8 cellular contexts compared by ENCODE assay signal in genomic region chr16:30377812-30378235, GRCh38. TPM values are rescaled to one million over a fixed set of nuclear protein-coding genes. Genes with fewer than 3 reads are reported as not detected.
DNase-seq lines count a peak whose midpoint lies in the region; ATAC-seq and FAIRE-seq lines count a peak whose summit lies in the region.

No MANE protein-coding gene starts in this region.

- peak overlapping the region; percentile 86 for H2BK15ac ChIP-seq in mesenchymal stem cell (ENCODE audit: low read depth, poor library complexity, severe bottlenecking)

- POLR2A ChIA-PET in activated CD8-positive, alpha-beta T cell treated with anti-CD3 and anti-CD28 coated beads, Interleukin-2, amount 10 ng/mL, durations not matched to agents 7 days and 5 days (lab: Charles Lee): interaction anchor here (0.5 to 2.2 kb wide), 8 partner anchors 9 to 195 kb away, joined by 3 to 8 read pairs (median 4); partner anchors contain the start of genes CD2BP2, CORO1A, ZNF48 and ZNF771

- peak overlapping the region; percentile 88 for H4K91ac ChIP-seq in mesenchymal stem cell (ENCODE audit: low read length)

- H3K36me3 ChIP-seq in mesenchymal stem cell (ENCODE audit: control insufficient read depth in 1 of 2, insufficient read depth in 2 of 2, low read depth in 1 of 2, low read length in 2 of 2): peaks cover 7% of the 10 kb centered on the region in 2 experiments

- peaks cover 59% of the 10 kb centered on the region for H3K4me1 Mint-ChIP-seq in activated CD8-positive, alpha-beta T cell treated with anti-CD3 and anti-CD28 coated beads, Interleukin-2, amount 10 ng/mL, durations not matched to agents 7 days and 5 days (ENCODE audit: low read depth)
- peaks cover 42 to 54% of the 10 kb centered on the region in 2 donors for H3K4me1 Mint-ChIP-seq in effector memory CD8-positive, alpha-beta T cell (ENCODE audit: low read depth in 2 of 2)

- peak; percentile 83 for DNase-seq in AG08396 (ENCODE audit: low spot score)
- peak; percentile 60 for DNase-seq in GM19239 (ENCODE audit: insufficient read length, low spot score)
- DNase-seq in NCI-H748 treated with DMSO at 0.1 percent for 48 hours (lab: John Stamatoyannopoulos, UW): peak; percentile 61
- peak; percentile 90 for DNase-seq in activated CD8-positive, alpha-beta T cell treated with anti-CD3 and anti-CD28 coated beads, Interleukin-2, amount 10 ng/mL, durations not matched to agents 7 days and 5 days
- DNase-seq in effector memory CD8-positive, alpha-beta T cell: peak; percentile 83 to 86 (median 83)
- DNase-seq in mesenchymal stem cell: peak; percentile 90
- peak; percentile 81 for DNase-seq in stimulated activated CD8-positive, alpha-beta memory T cell treated with anti-CD3 and anti-CD28 coated beads, Interleukin-12 subunit alpha, Interleukin-12 subunit beta, amount 100 ng/mL, for 1 hour (ENCODE audit: low read depth)

- H3K23ac ChIP-seq in mesenchymal stem cell (ENCODE audit: low read length in 2 of 2): peak overlapping the region in 1 of 2 experiments; percentile 96

- no peaks in the 10 kb centered on the region for H3K27me3 Mint-ChIP-seq in activated CD8-positive, alpha-beta T cell treated with anti-CD3 and anti-CD28 coated beads, Interleukin-2, amount 10 ng/mL, durations not matched to agents 7 days and 5 days (ENCODE audit: low read depth)
- no peaks in the 10 kb centered on the region for H3K27me3 Mint-ChIP-seq in effector memory CD8-positive, alpha-beta T cell

- no peaks in the 10 kb centered on the region for H3K9me3 ChIP-seq in mesenchymal stem cell (ENCODE audit: control insufficient read depth, low read length)

- H3K4ac ChIP-seq in mesenchymal stem cell (ENCODE audit: low read depth in 1 of 2, low read length in 2 of 2): peak overlapping the region; percentile 67 to 93

- H3K14ac ChIP-seq in mesenchymal stem cell (ENCODE audit: low read length in 2 of 2): peak overlapping the region in 1 of 2 experiments; percentile 76

- peak; percentile 77 for FAIRE-seq in GM19239 (lab: Jason Lieb, UNC)

- peak overlapping the region; percentile 84 for H2BK5ac ChIP-seq in mesenchymal stem cell (ENCODE audit: low read depth, low read length, poor library complexity, severe bottlenecking)

- no peak overlapping the region for H2AFZ ChIP-seq in mesenchymal stem cell (ENCODE audit: low read depth, low read length)

- H3K4me3 Mint-ChIP-seq in activated CD8-positive, alpha-beta T cell treated with anti-CD3 and anti-CD28 coated beads, Interleukin-2, amount 10 ng/mL, durations not matched to agents 7 days and 5 days: peak overlapping the region; percentile 99
- H3K4me3 Mint-ChIP-seq in effector memory CD8-positive, alpha-beta T cell: peak overlapping the region; percentile 97 to 100

- no peak overlapping the region for H2AK5ac ChIP-seq in mesenchymal stem cell (ENCODE audit: low read length, severe bottlenecking)

- H3K36me3 Mint-ChIP-seq in activated CD8-positive, alpha-beta T cell treated with anti-CD3 and anti-CD28 coated beads, Interleukin-2, amount 10 ng/mL, durations not matched to agents 7 days and 5 days (ENCODE audit: low read depth): peaks cover 48% of the 10 kb centered on the region
- H3K36me3 Mint-ChIP-seq in effector memory CD8-positive, alpha-beta T cell (ENCODE audit: insufficient read depth): peaks cover 29% of the 10 kb centered on the region

- H3K4me3 ChIP-seq in mesenchymal stem cell (ENCODE audit: insufficient read depth in 1 of 2, low read depth in 1 of 2, low read length in 2 of 2): peak overlapping the region; percentile 57 to 78

- H3K79me1 ChIP-seq in mesenchymal stem cell (replicated peaks; ENCODE audit: low read length, poor library complexity, severe bottlenecking): peaks cover 8% of the 10 kb centered on the region

- peak overlapping the region; percentile 100 for H3K27ac Mint-ChIP-seq in activated CD8-positive, alpha-beta T cell treated with anti-CD3 and anti-CD28 coated beads, Interleukin-2, amount 10 ng/mL, durations not matched to agents 7 days and 5 days
- H3K27ac Mint-ChIP-seq in effector memory CD8-positive, alpha-beta T cell: peak overlapping the region; percentile 100

- CTCF ChIA-PET in activated CD8-positive, alpha-beta T cell treated with anti-CD3 and anti-CD28 coated beads, Interleukin-2, amount 10 ng/mL, durations not matched to agents 7 days and 5 days (lab: Charles Lee): interaction anchor here (1.6 to 2.0 kb wide), 2 partner anchors 9 to 29 kb away, joined by 4 to 6 read pairs; partner anchors contain the start of gene ZNF771

- H3K27me3 ChIP-seq in mesenchymal stem cell (ENCODE audit: control insufficient read depth in 1 of 2, insufficient read depth in 1 of 2, low read length in 2 of 2): no peaks in the 10 kb centered on the region

- ATAC-seq in HG03558 (IDR thresholded peaks at IDR 0.05; ENCODE audit: extremely low read depth, unreplicated experiment): peak; percentile 4
- peak; percentile 31 for ATAC-seq in activated CD8-positive, alpha-beta T cell treated with anti-CD3 and anti-CD28 coated beads, Interleukin-2, amount 10 ng/mL, durations not matched to agents 7 days and 5 days
- peak; percentile 44 for ATAC-seq in effector memory CD8-positive, alpha-beta T cell (replicated peaks)

- under 1% methylated on average over 36 of the region's 39 CpGs for WGBS in mesenchymal stem cell

- peak overlapping the region; percentile 89 for H3K4me2 ChIP-seq in mesenchymal stem cell (ENCODE audit: low read length, poor library complexity, severe bottlenecking)

- H4K8ac ChIP-seq in mesenchymal stem cell (ENCODE audit: low read length): peak overlapping the region; percentile 94

- no peaks in the 10 kb centered on the region for H3K9me3 Mint-ChIP-seq in activated CD8-positive, alpha-beta T cell treated with anti-CD3 and anti-CD28 coated beads, Interleukin-2, amount 10 ng/mL, durations not matched to agents 7 days and 5 days (ENCODE audit: insufficient read depth)
- no peaks in the 10 kb centered on the region for H3K9me3 Mint-ChIP-seq in effector memory CD8-positive, alpha-beta T cell

- peak overlapping the region; percentile 97 for H3K9ac ChIP-seq in mesenchymal stem cell (ENCODE audit: low read length)

- H2BK120ac ChIP-seq in mesenchymal stem cell (ENCODE audit: low read depth, low read length): peak overlapping the region; percentile 99

- peak overlapping the region; percentile 99 for H3K27ac ChIP-seq in mesenchymal stem cell (ENCODE audit: low read length, poor library complexity, severe bottlenecking)

- H2BK12ac ChIP-seq in mesenchymal stem cell (ENCODE audit: low read length in 2 of 2): no peak overlapping the region

- peak overlapping the region; percentile 93 to 99 for H3K18ac ChIP-seq in mesenchymal stem cell (ENCODE audit: low read depth in 1 of 2, low read length in 2 of 2)

- peaks cover 18% of the 10 kb centered on the region for H3K4me1 ChIP-seq in mesenchymal stem cell (ENCODE audit: control insufficient read depth, insufficient read depth, low read depth, low read length)

RNA-seq across cellular contexts. Expression of gene MYL11, which starts 3.2 kb away (rescaled TPM):
- total RNA-seq in activated CD8-positive, alpha-beta T cell treated with anti-CD3 and anti-CD28 coated beads, Interleukin-2, amount 10 ng/mL, durations not matched to agents 7 days and 5 days: 1 to 10 TPM in 1 of 2 experiments, not detected in 1; 1.3 TPM
- polyA plus RNA-seq in mesenchymal stem cell (2013, experiment 1 of 2): 1.7 TPM
- polyA plus RNA-seq in mesenchymal stem cell (2013, experiment 2 of 2): 3.1 TPM

RNA-seq across cellular contexts. Expression of gene SEPTIN1, which starts 4.5 kb away (rescaled TPM):
- 100 to 1,000 TPM; 321 to 342 TPM for total RNA-seq in activated CD8-positive, alpha-beta T cell treated with anti-CD3 and anti-CD28 coated beads, Interleukin-2, amount 10 ng/mL, durations not matched to agents 7 days and 5 days
- polyA plus RNA-seq in mesenchymal stem cell (2013, experiment 1 of 2): 1.3 TPM
- 1.3 TPM for polyA plus RNA-seq in mesenchymal stem cell (2013, experiment 2 of 2)

RNA-seq across cellular contexts. Expression of gene TBC1D10B, which starts 7.5 kb away (rescaled TPM):
- total RNA-seq in activated CD8-positive, alpha-beta T cell treated with anti-CD3 and anti-CD28 coated beads, Interleukin-2, amount 10 ng/mL, durations not matched to agents 7 days and 5 days: 10 to 100 TPM; 75.4 to 75.7 TPM
- 23.4 TPM for polyA plus RNA-seq in mesenchymal stem cell (2013, experiment 1 of 2)
- polyA plus RNA-seq in mesenchymal stem cell (2013, experiment 2 of 2): 21.8 TPM

RNA-seq across cellular contexts. Expression of gene ZNF48, which starts 17.4 kb away (rescaled TPM):
- total RNA-seq in activated CD8-positive, alpha-beta T cell treated with anti-CD3 and anti-CD28 coated beads, Interleukin-2, amount 10 ng/mL, durations not matched to agents 7 days and 5 days: 10 to 100 TPM; 13.5 to 13.8 TPM
- 6.3 TPM for polyA plus RNA-seq in mesenchymal stem cell (2013, experiment 1 of 2)
- polyA plus RNA-seq in mesenchymal stem cell (2013, experiment 2 of 2): 5.5 TPM

RNA-seq across cellular contexts. Expression of gene CD2BP2, which starts 22.7 kb away (rescaled TPM):
- 10 to 100 TPM; 62.7 to 67.5 TPM for total RNA-seq in activated CD8-positive, alpha-beta T cell treated with anti-CD3 and anti-CD28 coated beads, Interleukin-2, amount 10 ng/mL, durations not matched to agents 7 days and 5 days
- 41.7 TPM for polyA plus RNA-seq in mesenchymal stem cell (2013, experiment 1 of 2)
- 43.6 TPM for polyA plus RNA-seq in mesenchymal stem cell (2013, experiment 2 of 2)

Comparison
In these comparisons a context has a peak if more than half of its experiments do, and no peak if none do; other contexts are left out.
1. Peak in every context shown above with its lines: DNase-seq, ATAC-seq, H3K4me3 ChIP-seq and H3K27ac ChIP-seq.